ENCODE assay signal across 18 cellular contexts in the genomic region with DNA sequence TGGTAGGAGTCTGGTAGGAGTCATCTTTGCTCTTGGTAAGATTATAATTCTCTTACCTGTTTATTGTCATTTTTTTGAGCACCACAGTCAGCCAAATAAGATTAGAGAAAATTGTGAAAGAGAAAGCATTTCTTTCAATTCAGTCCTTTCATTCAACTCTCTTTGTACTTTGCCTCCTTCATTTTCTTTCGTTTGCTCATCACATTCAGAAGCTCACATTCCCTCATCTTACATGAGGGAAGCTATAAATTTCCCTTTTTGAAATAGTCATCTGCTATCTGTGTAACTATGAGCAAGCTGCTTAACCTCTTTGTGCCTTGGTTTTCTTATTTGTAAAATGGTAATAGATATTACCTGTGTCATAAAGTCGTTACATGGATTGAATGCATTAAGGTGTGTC. TPM values are rescaled to one million over a fixed set of nuclear protein-coding genes. Genes with fewer than 3 reads are reported as not detected.
DNase-seq lines count a peak whose midpoint lies in the region; ATAC-seq and TF ChIP-seq lines count a peak whose summit lies in the region.
"Had no signal": no experiment of that assay in that cellular context is flagged by ENCODE, and none has a peak within 500 bp of the region (broad histone marks: within the 10 kb centered on the region; RNA-seq: fewer than 3 reads in every experiment).

No MANE protein-coding gene starts in this region.

- peaks cover 72 to 85% of the 10 kb centered on the region in 2 donors for H3K4me1 Mint-ChIP-seq in immature natural killer cell

- no peaks in the 10 kb centered on the region for H3K9me3 ChIP-seq in psoas muscle
- H3K9me3 ChIP-seq: right atrium auricular region had no signal

- peak overlapping the region in 5 of 6 donors; percentile 56 to 85 (median 74) for H3K27ac Mint-ChIP-seq in immature natural killer cell

- H3K4me3 ChIP-seq in psoas muscle = peak overlapping the region; percentile 52
- H3K4me3 ChIP-seq: right atrium auricular region had no signal

- H3K36me3 ChIP-seq in psoas muscle (ENCODE audit: insufficient read depth in 1 of 2, low read depth in 1 of 2) = no peaks in the 10 kb centered on the region
- H3K36me3 ChIP-seq: right atrium auricular region had no signal

- peaks cover 61% of the 10 kb centered on the region for H3K4me1 ChIP-seq in psoas muscle

- H3K36me3 Mint-ChIP-seq in immature natural killer cell = peaks cover 0 to 4% (median 0%) of the 10 kb centered on the region in 3 donors

- H3K27me3 Mint-ChIP-seq in immature natural killer cell (ENCODE audit: low read depth in 3 of 3) = no peaks in the 10 kb centered on the region

- intact Hi-C loops in psoas muscle (cut with DNase I) = loop anchor here (2.0 to 5.0 kb wide), 3 partner anchors 14 to 71 kb away; no protein-coding TSS in a partner anchor

- DNase-seq in NCI-H526 treated with DMSO at 0.1 percent for 48 hours (lab: John Stamatoyannopoulos, UW) (peak; percentile 36), NCI-H526 (lab: John Stamatoyannopoulos, UW) (no peak), NCI-H748 (lab: John Stamatoyannopoulos, UW; ENCODE audit: unreplicated experiment) (peak; percentile 67), immature natural killer cell (no peak), psoas muscle (no peak), hippocampal formation (lab: John Stamatoyannopoulos, UW) (no peak), glomerular visceral epithelial cell (ENCODE audit: extremely low spot score) (no peak), cerebellar cortex (ENCODE audit: low spot score) (no peak)
- DNase-seq: activated CD4-positive, alpha-beta T cell treated with anti-CD3 and anti-CD28 coated beads for 1 hour; activated effector memory CD4-positive, alpha-beta T cell treated with Interleukin-2 at 50 U/mL for 16 hours; amygdala; foreskin melanocyte; H7; mammary epithelial cell; MM.1S; stimulated activated CD4-positive, alpha-beta T cell treated with anti-CD3 and anti-CD28 coated beads, Interleukin-2, amount 100 ng/mL, for 24 hours had no signal

- no peak for TF ChIP-seq CTCF in psoas muscle (IDR thresholded peaks at IDR 0.05)

- peak overlapping the region; percentile 91 for H3K27ac ChIP-seq in psoas muscle

- H3K27me3 ChIP-seq in psoas muscle (ENCODE audit: insufficient read depth in 3 of 3, low read length in 2 of 3) = no peaks in the 10 kb centered on the region
- H3K27me3 ChIP-seq: right atrium auricular region had no signal

- peak overlapping the region in 2 of 5 donors; percentile 65 to 75 for H3K4me3 Mint-ChIP-seq in immature natural killer cell
- H3K4me3 Mint-ChIP-seq: neural crest cell had no signal

- ATAC-seq in psoas muscle = peak; percentile 65 to 85 (median 80)

- no peaks in the 10 kb centered on the region for H3K9me3 Mint-ChIP-seq in immature natural killer cell

- WGBS in psoas muscle, 3 donors = 29 to 51% (median 34%) methylated on average over 2 of the region's 2 CpGs

RNA-seq across cellular contexts. Expression of gene PAM, which starts 41.4 kb away (rescaled TPM):
- 10 to 100 TPM; 55.2 to 96.2 (median 95.6) TPM for polyA plus RNA-seq in immature natural killer cell
- 100 to 1,000 TPM in 3 of 4 donors, 10 to 100 TPM in 1; 99.1 to 279 (median 191) TPM for total RNA-seq in psoas muscle
- 100 to 1,000 TPM in 2 of 3 donors, 10 to 100 TPM in 1; 29.5 to 193 (median 139) TPM for polyA plus RNA-seq in psoas muscle

Comparison
In these comparisons a context has a peak if more than half of its experiments do, and no peak if none do; other contexts are left out.
1. DNase-seq: peak in NCI-H526 treated with DMSO at 0.1 percent for 48 hours (single experiment) and NCI-H748 (single experiment); none in NCI-H526 (0 of 2), immature natural killer cell (0 of 3), psoas muscle (0 of 2), hippocampal formation (0 of 2), glomerular visceral epithelial cell (single experiment) and cerebellar cortex (single experiment).